ENCODE assay signal across 27 cellular contexts in genomic region chr16:54359555-54359954, GRCh38.
"Had no signal": no experiment of that assay in that cellular context is flagged by ENCODE, and none has a peak within 500 bp of the region (broad histone marks: within the 10 kb centered on the region; RNA-seq: fewer than 3 reads in every experiment).

No MANE protein-coding gene starts in this region.

- DNase-seq: natural killer cell; occipital lobe; ovary; posterior cingulate gyrus; psoas muscle; right cardiac atrium; spleen; stimulated activated CD4-positive, alpha-beta T cell treated with anti-CD3 and anti-CD28 coated beads, Interleukin-12 subunit alpha, Interleukin-12 subunit beta, amount 100 ng/mL, for 4 hours; stimulated activated CD4-positive, alpha-beta T cell treated with anti-CD3 and anti-CD28 coated beads, Interleukin-1b, Interleukin-23, amount 100 ng/mL, for 48 hours; stimulated activated CD4-positive, alpha-beta T cell treated with anti-CD3 and anti-CD28 coated beads, Interleukin-4, amount 100 ng/mL, for 1 hour; stimulated activated CD4-positive, alpha-beta T cell treated with anti-CD3 and anti-CD28 coated beads, Interleukin-4, amount 100 ng/mL, for 4 hours; stimulated activated CD8-positive, alpha-beta memory T cell treated with anti-CD3 and anti-CD28 coated beads, Interleukin-4, amount 100 ng/mL, for 48 hours; stimulated activated naive CD4-positive, alpha-beta T cell; stimulated activated naive CD8-positive, alpha-beta T cell treated with anti-CD3 and anti-CD28 coated beads, Interleukin-15, amount 100 ng/mL, for 72 hours; stimulated activated naive CD8-positive, alpha-beta T cell treated with anti-CD3 and anti-CD28 coated beads, Interleukin-15, Interleukin-2, amounts not matched to agents 100 U/mL and 50 U/mL, for 24 hours; substantia nigra; testis; tibial artery; transverse colon; upper lobe of right lung had no signal

- H2AFZ ChIP-seq: neural progenitor cell had no signal

- H3K79me2 ChIP-seq: parathyroid adenoma had no signal

- H3K4me1 ChIP-seq: parathyroid adenoma, psoas muscle, spleen, suprapubic skin, testis, tibial artery, transverse colon, upper lobe of right lung, vagina had no signal

- H3K36me3 ChIP-seq: neural progenitor cell, ovary, spleen, suprapubic skin, tibial artery, transverse colon, upper lobe of right lung, vagina had no signal

- H3K27ac ChIP-seq: neural progenitor cell, ovary, parathyroid adenoma, psoas muscle, skin epidermis, spleen, suprapubic skin, testis, tibial artery, transverse colon, upper lobe of right lung, vagina had no signal

- H3K9me3 ChIP-seq: ovary, suprapubic skin, testis, upper lobe of right lung, vagina had no signal

- H3K4me3 ChIP-seq: neural progenitor cell, ovary, psoas muscle, skin epidermis, spleen, suprapubic skin, testis, tibial artery, transverse colon, vagina had no signal

- ATAC-seq: natural killer cell; psoas muscle; right cardiac atrium; sciatic nerve; stimulated activated memory B cell treated with anti-CD40 and anti-IgM and Interleukin-4, amounts not matched to agents 10 μg/mL and 1 μg/mL and 100 μg/mL, for 72 hours; stimulated activated naive CD8-positive, alpha-beta T cell treated with anti-CD3 and anti-CD28 coated beads, Interleukin-15, amount 100 ng/mL, for 72 hours; stimulated activated naive CD8-positive, alpha-beta T cell treated with anti-CD3 and anti-CD28 coated beads, Interleukin-15, Interleukin-2, amounts not matched to agents 100 U/mL and 50 U/mL, for 24 hours; upper lobe of right lung had no signal

- H3K9ac ChIP-seq: neural progenitor cell, parathyroid adenoma had no signal

- H3K27me3 ChIP-seq: ovary, testis, vagina had no signal
